In genomic region chr19:10251792-10252694, GRCh38 we compare ENCODE assay signal across 8 cellular contexts. TPM values are rescaled to one million over a fixed set of nuclear protein-coding genes. Genes with fewer than 3 reads are reported as not detected.
DNase-seq lines count a peak whose midpoint lies in the region; ATAC-seq and TF ChIP-seq lines count a peak whose summit lies in the region.

MRPL4 (plus strand) TSS chr19:10252214; CDS start chr19:10252254, 40 bp downstream.

- DNase-seq in GM04503 (ENCODE audit: low read depth) (peak; percentile 93), HFFc6 (peak; percentile 99), NB4 (ENCODE audit: low read depth) (peak; percentile 100), SK-N-MC (ENCODE audit: low read depth, low spot score) (peak; percentile 95), non-pigmented ciliary epithelial cell (ENCODE audit: low read depth) (peak; percentile 95), superior temporal gyrus (ENCODE audit: extremely low spot score) (peak; percentile 99)
- DNase-seq in activated naive CD4-positive, alpha-beta T cell treated with anti-CD3 and anti-CD28 coated beads, Interleukin-2, amount 10 ng/mL, durations not matched to agents 7 days and 5 days = peak; percentile 99

- H3K4me1 Mint-ChIP-seq in HFFc6 (ENCODE audit: low read depth) = peaks cover 24% of the 10 kb centered on the region
- peaks cover 26% of the 10 kb centered on the region for H3K4me1 Mint-ChIP-seq in activated naive CD4-positive, alpha-beta T cell treated with anti-CD3 and anti-CD28 coated beads, Interleukin-2, amount 10 ng/mL, durations not matched to agents 7 days and 5 days

- peak within 1 kb of the TSS; percentile 99 for H3K4me3 Mint-ChIP-seq in HFFc6
- peak within 1 kb of the TSS; percentile 97 for H3K4me3 Mint-ChIP-seq in activated naive CD4-positive, alpha-beta T cell treated with anti-CD3 and anti-CD28 coated beads, Interleukin-2, amount 10 ng/mL, durations not matched to agents 7 days and 5 days

- H3K36me3 ChIP-seq in SK-N-MC (ENCODE audit: insufficient read depth, low read length) (peaks cover 18% of the 10 kb centered on the region), gastroesophageal sphincter (peaks cover 0 to 37% of the 10 kb centered on the region in 2 donors)

- H3K9ac ChIP-seq in SK-N-MC (ENCODE audit: insufficient read length) = peak within 1 kb of the TSS; percentile 86

- no peak for TF ChIP-seq POLR2A in NB4 (IDR thresholded peaks at IDR 0.05; ENCODE audit: extremely low read depth, insufficient read length)
- peak; percentile 58 to 73 for TF ChIP-seq POLR2A in gastroesophageal sphincter (IDR thresholded peaks at IDR 0.05)

- 0 out of 2 replicates have a peak, but pooled peaks have one; percentile 7 for TF ChIP-seq CTCF in HFFc6 (IDR thresholded peaks at IDR 0.05)
- peak; percentile 3 for TF ChIP-seq CTCF in NB4 (IDR thresholded peaks at IDR 0.05; ENCODE audit: low read depth, low read length)
- peak in 3 of 4 experiments; percentile 3 to 32 (median 24) for TF ChIP-seq CTCF in gastroesophageal sphincter (IDR thresholded peaks at IDR 0.05)

- TF ChIP-seq EP300 in gastroesophageal sphincter (IDR thresholded peaks at IDR 0.05) = no peak

- peak within 1 kb of the TSS; percentile 81 for H3K27ac ChIP-seq in SK-N-MC
- peak within 1 kb of the TSS; percentile 56 to 86 (median 84) for H3K27ac ChIP-seq in gastroesophageal sphincter

- peaks cover 2% of the 10 kb centered on the region for H3K27me3 Mint-ChIP-seq in HFFc6 (ENCODE audit: insufficient read depth)
- H3K27me3 Mint-ChIP-seq in activated naive CD4-positive, alpha-beta T cell treated with anti-CD3 and anti-CD28 coated beads, Interleukin-2, amount 10 ng/mL, durations not matched to agents 7 days and 5 days = peaks cover 4% of the 10 kb centered on the region

- H3K27me3 ChIP-seq in gastroesophageal sphincter = no peaks in the 10 kb centered on the region

- WGBS in gastroesophageal sphincter (ENCODE audit: low coverage in 1 of 2), 2 donors = 0% methylated on average over 1 to 3 of the region's 77 CpGs

- H3K9me3 ChIP-seq in SK-N-MC (ENCODE audit: low read depth, low read length) (no peaks in the 10 kb centered on the region), gastroesophageal sphincter (no peaks in the 10 kb centered on the region)

- peaks cover 0 to 38% (median 6%) of the 10 kb centered on the region in 3 donors for H3K4me1 ChIP-seq in gastroesophageal sphincter

- peak within 1 kb of the TSS; percentile 70 for H3K4me3 ChIP-seq in NB4 (ENCODE audit: low read depth, low read length)
- H3K4me3 ChIP-seq in SK-N-MC = peak within 1 kb of the TSS; percentile 100
- peak within 1 kb of the TSS; percentile 64 to 80 for H3K4me3 ChIP-seq in gastroesophageal sphincter

- CTCF ChIA-PET in activated naive CD4-positive, alpha-beta T cell treated with anti-CD3 and anti-CD28 coated beads, Interleukin-2, amount 10 ng/mL, durations not matched to agents 7 days and 5 days (lab: Charles Lee) = interaction anchor here (0.7 to 4.1 kb wide), 5 partner anchors 16 to 137 kb away, joined by 3 to 42 read pairs (median 4); no protein-coding TSS in a partner anchor

- ATAC-seq in gastroesophageal sphincter = peak; percentile 99

- peaks cover 18% of the 10 kb centered on the region for H3K36me3 Mint-ChIP-seq in HFFc6 (ENCODE audit: low read depth)
- H3K36me3 Mint-ChIP-seq in activated naive CD4-positive, alpha-beta T cell treated with anti-CD3 and anti-CD28 coated beads, Interleukin-2, amount 10 ng/mL, durations not matched to agents 7 days and 5 days = peaks cover 18% of the 10 kb centered on the region

- H3K9me3 Mint-ChIP-seq in HFFc6 = no peaks in the 10 kb centered on the region
- H3K9me3 Mint-ChIP-seq in activated naive CD4-positive, alpha-beta T cell treated with anti-CD3 and anti-CD28 coated beads, Interleukin-2, amount 10 ng/mL, durations not matched to agents 7 days and 5 days = no peaks in the 10 kb centered on the region

- peak within 1 kb of the TSS; percentile 96 for H3K27ac Mint-ChIP-seq in HFFc6
- peak within 1 kb of the TSS; percentile 98 for H3K27ac Mint-ChIP-seq in activated naive CD4-positive, alpha-beta T cell treated with anti-CD3 and anti-CD28 coated beads, Interleukin-2, amount 10 ng/mL, durations not matched to agents 7 days and 5 days

RNA-seq across cellular contexts. Expression of gene MRPL4, which starts in this region (rescaled TPM):
- 10 to 100 TPM; 69.5 to 83.0 (median 72.0) TPM for total RNA-seq in HFFc6 (2021; fragmentation: NEBNext Ultra II Directional; extraction: Animal tissue kit (Norgen Biotek cat#: 25700))
- total RNA-seq in gastroesophageal sphincter = 10 to 100 TPM; 45.8 to 86.0 (median 51.9) TPM

Comparison
In these comparisons a context has a peak if more than half of its experiments do, and no peak if none do; other contexts are left out.
1. Peak in every context shown above with its lines: DNase-seq, ATAC-seq, H3K4me3 ChIP-seq and H3K27ac ChIP-seq.